1 cellular context compared by ENCODE assay signal in the genomic region with DNA sequence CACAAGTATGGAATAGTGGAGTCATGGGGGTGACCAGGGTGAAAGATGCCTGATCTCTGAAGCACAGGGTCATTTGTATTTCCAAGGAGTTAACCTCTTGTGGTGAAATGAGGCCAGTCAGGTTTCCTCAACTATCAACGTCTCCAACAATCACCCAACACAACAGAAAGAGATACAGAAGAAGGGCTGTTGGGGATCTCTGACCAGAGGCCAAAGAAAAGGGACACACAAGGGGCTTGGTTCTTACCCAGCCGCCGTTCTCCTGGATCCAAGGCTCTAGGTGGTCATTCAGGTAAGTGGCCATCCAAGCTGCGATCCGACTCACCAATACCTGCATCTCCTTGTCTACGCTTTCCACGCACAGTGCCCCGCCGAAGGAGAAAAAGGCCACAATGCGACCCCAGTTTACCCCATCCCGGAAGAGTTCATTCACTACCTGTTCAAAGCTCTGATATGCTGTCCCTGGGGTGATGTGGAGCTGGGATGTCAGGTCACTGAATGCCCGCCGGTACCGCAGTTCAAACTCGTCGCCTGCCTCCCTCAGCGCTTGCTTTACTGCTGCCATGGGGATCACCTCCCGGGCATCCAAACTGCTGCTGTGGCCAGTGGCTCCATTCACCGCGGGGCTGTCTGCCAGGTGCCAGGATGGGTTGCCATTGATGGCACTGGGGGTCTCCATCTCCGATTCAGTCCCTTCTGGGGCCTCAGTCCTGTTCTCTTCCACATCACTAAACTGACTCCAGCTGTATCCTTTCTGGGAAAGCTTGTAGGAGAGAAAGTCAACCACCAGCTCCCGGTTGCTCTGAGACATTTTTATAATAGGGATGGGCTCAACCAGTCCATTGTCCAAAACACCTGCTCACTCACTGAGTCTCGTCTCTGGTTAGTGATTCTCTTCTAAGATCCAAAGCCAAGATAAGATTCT.
TF ChIP-seq lines count a peak whose summit lies in the region.

No MANE protein-coding gene starts in this region.

TF ChIP-seq in HepG2, 621 proteins besides CTCF, POLR2A, EP300 and RAD21 (continued from another document and continues in another):
- TF ChIP-seq, protein P1, sequence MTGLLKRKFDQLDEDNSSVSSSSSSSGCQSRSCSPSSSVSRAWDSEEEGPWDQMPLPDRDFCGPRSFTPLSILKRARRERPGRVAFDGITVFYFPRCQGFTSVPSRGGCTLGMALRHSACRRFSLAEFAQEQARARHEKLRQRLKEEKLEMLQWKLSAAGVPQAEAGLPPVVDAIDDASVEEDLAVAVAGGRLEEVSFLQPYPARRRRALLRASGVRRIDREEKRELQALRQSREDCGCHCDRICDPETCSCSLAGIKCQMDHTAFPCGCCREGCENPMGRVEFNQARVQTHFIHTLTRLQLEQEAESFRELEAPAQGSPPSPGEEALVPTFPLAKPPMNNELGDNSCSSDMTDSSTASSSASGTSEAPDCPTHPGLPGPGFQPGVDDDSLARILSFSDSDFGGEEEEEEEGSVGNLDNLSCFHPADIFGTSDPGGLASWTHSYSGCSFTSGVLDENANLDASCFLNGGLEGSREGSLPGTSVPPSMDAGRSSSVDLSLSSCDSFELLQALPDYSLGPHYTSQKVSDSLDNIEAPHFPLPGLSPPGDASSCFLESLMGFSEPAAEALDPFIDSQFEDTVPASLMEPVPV (CRISPR knock-in tag; IDR thresholded peaks at IDR 0.05): 0 out of 2 replicates have a peak, but pooled peaks have one; percentile 59
- TF ChIP-seq, protein P2, sequence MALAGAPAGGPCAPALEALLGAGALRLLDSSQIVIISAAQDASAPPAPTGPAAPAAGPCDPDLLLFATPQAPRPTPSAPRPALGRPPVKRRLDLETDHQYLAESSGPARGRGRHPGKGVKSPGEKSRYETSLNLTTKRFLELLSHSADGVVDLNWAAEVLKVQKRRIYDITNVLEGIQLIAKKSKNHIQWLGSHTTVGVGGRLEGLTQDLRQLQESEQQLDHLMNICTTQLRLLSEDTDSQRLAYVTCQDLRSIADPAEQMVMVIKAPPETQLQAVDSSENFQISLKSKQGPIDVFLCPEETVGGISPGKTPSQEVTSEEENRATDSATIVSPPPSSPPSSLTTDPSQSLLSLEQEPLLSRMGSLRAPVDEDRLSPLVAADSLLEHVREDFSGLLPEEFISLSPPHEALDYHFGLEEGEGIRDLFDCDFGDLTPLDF (CRISPR knock-in tag; IDR thresholded peaks at IDR 0.05): no peak
- TF ChIP-seq SIN3B (IDR thresholded peaks at IDR 0.05; ENCODE audit: low read length): no peak
- peak; percentile 81; the same call in 1 of the 2 replicates for TF ChIP-seq ZMAT3 (CRISPR knock-in tag; conservative IDR thresholded peaks at IDR 0.05)
- TF ChIP-seq LCORL (IDR thresholded peaks at IDR 0.05): no peak
- TF ChIP-seq LCORL (CRISPR knock-in tag; IDR thresholded peaks at IDR 0.05): no peak
- peak; percentile 88 for TF ChIP-seq RBFOX2 (IDR thresholded peaks at IDR 0.05; ENCODE audit: low read depth, low read length)
- no peak for TF ChIP-seq ZNF432 (CRISPR knock-in tag; IDR thresholded peaks at IDR 0.05; ENCODE audit: borderline replicate concordance)
- TF ChIP-seq, protein P3, sequence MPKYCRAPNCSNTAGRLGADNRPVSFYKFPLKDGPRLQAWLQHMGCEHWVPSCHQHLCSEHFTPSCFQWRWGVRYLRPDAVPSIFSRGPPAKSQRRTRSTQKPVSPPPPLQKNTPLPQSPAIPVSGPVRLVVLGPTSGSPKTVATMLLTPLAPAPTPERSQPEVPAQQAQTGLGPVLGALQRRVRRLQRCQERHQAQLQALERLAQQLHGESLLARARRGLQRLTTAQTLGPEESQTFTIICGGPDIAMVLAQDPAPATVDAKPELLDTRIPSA (CRISPR knock-in tag; IDR thresholded peaks at IDR 0.05; ENCODE audit: borderline replicate concordance): no peak
- no peak for TF ChIP-seq MEF2D (CRISPR knock-in tag; IDR thresholded peaks at IDR 0.05)
- no peak for TF ChIP-seq NR3C1 (CRISPR knock-in tag; IDR thresholded peaks at IDR 0.05)
- TF ChIP-seq, protein P4, sequence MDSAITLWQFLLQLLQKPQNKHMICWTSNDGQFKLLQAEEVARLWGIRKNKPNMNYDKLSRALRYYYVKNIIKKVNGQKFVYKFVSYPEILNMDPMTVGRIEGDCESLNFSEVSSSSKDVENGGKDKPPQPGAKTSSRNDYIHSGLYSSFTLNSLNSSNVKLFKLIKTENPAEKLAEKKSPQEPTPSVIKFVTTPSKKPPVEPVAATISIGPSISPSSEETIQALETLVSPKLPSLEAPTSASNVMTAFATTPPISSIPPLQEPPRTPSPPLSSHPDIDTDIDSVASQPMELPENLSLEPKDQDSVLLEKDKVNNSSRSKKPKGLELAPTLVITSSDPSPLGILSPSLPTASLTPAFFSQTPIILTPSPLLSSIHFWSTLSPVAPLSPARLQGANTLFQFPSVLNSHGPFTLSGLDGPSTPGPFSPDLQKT (CRISPR knock-in tag; IDR thresholded peaks at IDR 0.05; ENCODE audit: borderline replicate concordance): no peak
- TF ChIP-seq CBX2 (IDR thresholded peaks at IDR 0.05; ENCODE audit: low read depth, low read length): no peak
- no peak; the same call in 1 of the 2 replicates for TF ChIP-seq CBX2 (CRISPR knock-in tag; IDR thresholded peaks at IDR 0.05; ENCODE audit: low read depth)
- TF ChIP-seq KAT7 (CRISPR knock-in tag; IDR thresholded peaks at IDR 0.05; ENCODE audit: borderline replicate concordance): peak; percentile 14
- TF ChIP-seq CHCHD3 (CRISPR knock-in tag; IDR thresholded peaks at IDR 0.05): 0 out of 2 replicates have a peak, but pooled peaks have one; percentile 79
- peak; percentile 69; the same call in 1 of the 2 replicates for TF ChIP-seq TP53 (CRISPR knock-in tag; conservative IDR thresholded peaks at IDR 0.05)
- TF ChIP-seq, protein P5, sequence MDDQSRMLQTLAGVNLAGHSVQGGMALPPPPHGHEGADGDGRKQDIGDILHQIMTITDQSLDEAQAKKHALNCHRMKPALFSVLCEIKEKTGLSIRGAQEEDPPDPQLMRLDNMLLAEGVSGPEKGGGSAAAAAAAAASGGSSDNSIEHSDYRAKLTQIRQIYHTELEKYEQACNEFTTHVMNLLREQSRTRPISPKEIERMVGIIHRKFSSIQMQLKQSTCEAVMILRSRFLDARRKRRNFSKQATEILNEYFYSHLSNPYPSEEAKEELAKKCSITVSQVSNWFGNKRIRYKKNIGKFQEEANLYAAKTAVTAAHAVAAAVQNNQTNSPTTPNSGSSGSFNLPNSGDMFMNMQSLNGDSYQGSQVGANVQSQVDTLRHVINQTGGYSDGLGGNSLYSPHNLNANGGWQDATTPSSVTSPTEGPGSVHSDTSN (CRISPR knock-in tag; IDR thresholded peaks at IDR 0.05; ENCODE audit: borderline replicate concordance): no peak
- TF ChIP-seq SALL1 (CRISPR knock-in tag; IDR thresholded peaks at IDR 0.05): peak; percentile 86
- TF ChIP-seq ZNF777 (CRISPR knock-in tag; IDR thresholded peaks at IDR 0.05): peak; percentile 59; the same call in 1 of the 2 replicates
- 0 out of 2 replicates have a peak, but pooled peaks have one; percentile 10 for TF ChIP-seq SOX5 (CRISPR knock-in tag; IDR thresholded peaks at IDR 0.05; ENCODE audit: borderline replicate concordance)
- no peak for TF ChIP-seq SOX13 (IDR thresholded peaks at IDR 0.05)
- no peak for TF ChIP-seq SOX13 (CRISPR knock-in tag; conservative IDR thresholded peaks at IDR 0.05 in 1 of 2, IDR thresholded peaks at IDR 0.05 in 1 of 2)
- TF ChIP-seq NFE2L1 (CRISPR knock-in tag; IDR thresholded peaks at IDR 0.05; ENCODE audit: borderline replicate concordance): 0 out of 2 replicates have a peak, but pooled peaks have one; percentile 36
- 0 out of 2 replicates have a peak, but pooled peaks have one; percentile 61 for TF ChIP-seq NR1H2 (CRISPR knock-in tag; IDR thresholded peaks at IDR 0.05; ENCODE audit: borderline replicate concordance, low read depth)
- TF ChIP-seq PCBP2 (optimal IDR thresholded peaks at IDR 0.05; ENCODE audit: low read depth, low read length, poor library complexity, severe bottlenecking): no peak
- TF ChIP-seq RAD51 (IDR thresholded peaks at IDR 0.05; ENCODE audit: borderline replicate concordance): no peak
- peak; percentile 63; the same call in 1 of the 2 replicates for TF ChIP-seq ATF7-NPFF (CRISPR knock-in tag; IDR thresholded peaks at IDR 0.05; ENCODE audit: low read depth)
- TF ChIP-seq, protein P6, sequence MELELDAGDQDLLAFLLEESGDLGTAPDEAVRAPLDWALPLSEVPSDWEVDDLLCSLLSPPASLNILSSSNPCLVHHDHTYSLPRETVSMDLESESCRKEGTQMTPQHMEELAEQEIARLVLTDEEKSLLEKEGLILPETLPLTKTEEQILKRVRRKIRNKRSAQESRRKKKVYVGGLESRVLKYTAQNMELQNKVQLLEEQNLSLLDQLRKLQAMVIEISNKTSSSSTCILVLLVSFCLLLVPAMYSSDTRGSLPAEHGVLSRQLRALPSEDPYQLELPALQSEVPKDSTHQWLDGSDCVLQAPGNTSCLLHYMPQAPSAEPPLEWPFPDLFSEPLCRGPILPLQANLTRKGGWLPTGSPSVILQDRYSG (CRISPR knock-in tag; IDR thresholded peaks at IDR 0.05): peak; percentile 85; the same call in 1 of the 2 replicates
- TF ChIP-seq, protein P7, sequence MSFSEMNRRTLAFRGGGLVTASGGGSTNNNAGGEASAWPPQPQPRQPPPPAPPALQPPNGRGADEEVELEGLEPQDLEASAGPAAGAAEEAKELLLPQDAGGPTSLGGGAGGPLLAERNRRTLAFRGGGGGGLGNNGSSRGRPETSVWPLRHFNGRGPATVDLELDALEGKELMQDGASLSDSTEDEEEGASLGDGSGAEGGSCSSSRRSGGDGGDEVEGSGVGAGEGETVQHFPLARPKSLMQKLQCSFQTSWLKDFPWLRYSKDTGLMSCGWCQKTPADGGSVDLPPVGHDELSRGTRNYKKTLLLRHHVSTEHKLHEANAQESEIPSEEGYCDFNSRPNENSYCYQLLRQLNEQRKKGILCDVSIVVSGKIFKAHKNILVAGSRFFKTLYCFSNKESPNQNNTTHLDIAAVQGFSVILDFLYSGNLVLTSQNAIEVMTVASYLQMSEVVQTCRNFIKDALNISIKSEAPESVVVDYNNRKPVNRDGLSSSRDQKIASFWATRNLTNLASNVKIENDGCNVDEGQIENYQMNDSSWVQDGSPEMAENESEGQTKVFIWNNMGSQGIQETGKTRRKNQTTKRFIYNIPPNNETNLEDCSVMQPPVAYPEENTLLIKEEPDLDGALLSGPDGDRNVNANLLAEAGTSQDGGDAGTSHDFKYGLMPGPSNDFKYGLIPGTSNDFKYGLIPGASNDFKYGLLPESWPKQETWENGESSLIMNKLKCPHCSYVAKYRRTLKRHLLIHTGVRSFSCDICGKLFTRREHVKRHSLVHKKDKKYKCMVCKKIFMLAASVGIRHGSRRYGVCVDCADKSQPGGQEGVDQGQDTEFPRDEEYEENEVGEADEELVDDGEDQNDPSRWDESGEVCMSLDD (CRISPR knock-in tag; IDR thresholded peaks at IDR 0.05; ENCODE audit: borderline replicate concordance): peak; percentile 57; the same call in 1 of the 2 replicates
- TF ChIP-seq KMT2A (CRISPR knock-in tag; IDR thresholded peaks at IDR 0.05): 0 out of 2 replicates have a peak, but pooled peaks have one; percentile 15
- no peak for TF ChIP-seq NFIB (CRISPR knock-in tag; IDR thresholded peaks at IDR 0.05; ENCODE audit: borderline replicate concordance)
- no peak; the same call in 1 of the 2 replicates for TF ChIP-seq SPEN (CRISPR knock-in tag; IDR thresholded peaks at IDR 0.05; ENCODE audit: low read depth)
- TF ChIP-seq DR1 (CRISPR knock-in tag; IDR thresholded peaks at IDR 0.05): no peak
- TF ChIP-seq, protein P8, sequence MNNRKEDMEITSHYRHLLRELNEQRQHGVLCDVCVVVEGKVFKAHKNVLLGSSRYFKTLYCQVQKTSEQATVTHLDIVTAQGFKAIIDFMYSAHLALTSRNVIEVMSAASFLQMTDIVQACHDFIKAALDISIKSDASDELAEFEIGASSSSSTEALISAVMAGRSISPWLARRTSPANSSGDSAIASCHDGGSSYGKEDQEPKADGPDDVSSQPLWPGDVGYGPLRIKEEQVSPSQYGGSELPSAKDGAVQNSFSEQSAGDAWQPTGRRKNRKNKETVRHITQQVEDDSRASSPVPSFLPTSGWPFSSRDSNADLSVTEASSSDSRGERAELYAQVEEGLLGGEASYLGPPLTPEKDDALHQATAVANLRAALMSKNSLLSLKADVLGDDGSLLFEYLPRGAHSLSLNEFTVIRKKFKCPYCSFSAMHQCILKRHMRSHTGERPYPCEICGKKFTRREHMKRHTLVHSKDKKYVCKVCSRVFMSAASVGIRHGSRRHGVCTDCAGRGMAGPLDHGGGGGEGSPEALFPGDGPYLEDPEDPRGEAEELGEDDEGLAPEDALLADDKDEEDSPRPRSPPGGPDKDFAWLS (CRISPR knock-in tag; IDR thresholded peaks at IDR 0.05; ENCODE audit: borderline replicate concordance): no peak
- no peak for TF ChIP-seq SCMH1 (CRISPR knock-in tag; IDR thresholded peaks at IDR 0.05; ENCODE audit: borderline replicate concordance)
- TF ChIP-seq ZNF431 (CRISPR knock-in tag; IDR thresholded peaks at IDR 0.05; ENCODE audit: borderline replicate concordance, low read depth): 0 out of 2 replicates have a peak, but pooled peaks have one; percentile 29
- TF ChIP-seq, protein P9, sequence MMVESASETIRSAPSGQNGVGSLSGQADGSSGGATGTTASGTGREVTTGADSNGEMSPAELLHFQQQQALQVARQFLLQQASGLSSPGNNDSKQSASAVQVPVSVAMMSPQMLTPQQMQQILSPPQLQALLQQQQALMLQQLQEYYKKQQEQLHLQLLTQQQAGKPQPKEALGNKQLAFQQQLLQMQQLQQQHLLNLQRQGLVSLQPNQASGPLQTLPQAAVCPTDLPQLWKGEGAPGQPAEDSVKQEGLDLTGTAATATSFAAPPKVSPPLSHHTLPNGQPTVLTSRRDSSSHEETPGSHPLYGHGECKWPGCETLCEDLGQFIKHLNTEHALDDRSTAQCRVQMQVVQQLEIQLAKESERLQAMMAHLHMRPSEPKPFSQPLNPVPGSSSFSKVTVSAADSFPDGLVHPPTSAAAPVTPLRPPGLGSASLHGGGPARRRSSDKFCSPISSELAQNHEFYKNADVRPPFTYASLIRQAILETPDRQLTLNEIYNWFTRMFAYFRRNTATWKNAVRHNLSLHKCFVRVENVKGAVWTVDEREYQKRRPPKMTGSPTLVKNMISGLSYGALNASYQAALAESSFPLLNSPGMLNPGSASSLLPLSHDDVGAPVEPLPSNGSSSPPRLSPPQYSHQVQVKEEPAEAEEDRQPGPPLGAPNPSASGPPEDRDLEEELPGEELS (CRISPR knock-in tag; IDR thresholded peaks at IDR 0.05): no peak; the same call in 1 of the 2 replicates
- TF ChIP-seq, protein P10, sequence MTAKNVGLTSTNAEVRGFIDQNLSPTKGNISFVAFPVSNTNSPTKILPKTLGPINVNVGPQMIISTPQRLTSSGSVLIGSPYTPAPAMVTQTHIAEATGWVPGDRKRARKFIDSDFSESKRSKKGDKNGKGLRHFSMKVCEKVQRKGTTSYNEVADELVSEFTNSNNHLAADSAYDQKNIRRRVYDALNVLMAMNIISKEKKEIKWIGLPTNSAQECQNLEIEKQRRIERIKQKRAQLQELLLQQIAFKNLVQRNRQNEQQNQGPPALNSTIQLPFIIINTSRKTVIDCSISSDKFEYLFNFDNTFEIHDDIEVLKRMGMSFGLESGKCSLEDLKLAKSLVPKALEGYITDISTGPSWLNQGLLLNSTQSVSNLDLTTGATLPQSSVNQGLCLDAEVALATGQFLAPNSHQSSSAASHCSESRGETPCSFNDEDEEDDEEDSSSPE (CRISPR knock-in tag; IDR thresholded peaks at IDR 0.05): no peak
- TF ChIP-seq ZNF382 (CRISPR knock-in tag; IDR thresholded peaks at IDR 0.05; ENCODE audit: borderline replicate concordance): no peak
- no peak for TF ChIP-seq ZNF570 (CRISPR knock-in tag; IDR thresholded peaks at IDR 0.05; ENCODE audit: borderline replicate concordance)
- TF ChIP-seq JUN (CRISPR knock-in tag; IDR thresholded peaks at IDR 0.05): no peak
